ENCODE assay signal across 16 cellular contexts in the genomic region with DNA sequence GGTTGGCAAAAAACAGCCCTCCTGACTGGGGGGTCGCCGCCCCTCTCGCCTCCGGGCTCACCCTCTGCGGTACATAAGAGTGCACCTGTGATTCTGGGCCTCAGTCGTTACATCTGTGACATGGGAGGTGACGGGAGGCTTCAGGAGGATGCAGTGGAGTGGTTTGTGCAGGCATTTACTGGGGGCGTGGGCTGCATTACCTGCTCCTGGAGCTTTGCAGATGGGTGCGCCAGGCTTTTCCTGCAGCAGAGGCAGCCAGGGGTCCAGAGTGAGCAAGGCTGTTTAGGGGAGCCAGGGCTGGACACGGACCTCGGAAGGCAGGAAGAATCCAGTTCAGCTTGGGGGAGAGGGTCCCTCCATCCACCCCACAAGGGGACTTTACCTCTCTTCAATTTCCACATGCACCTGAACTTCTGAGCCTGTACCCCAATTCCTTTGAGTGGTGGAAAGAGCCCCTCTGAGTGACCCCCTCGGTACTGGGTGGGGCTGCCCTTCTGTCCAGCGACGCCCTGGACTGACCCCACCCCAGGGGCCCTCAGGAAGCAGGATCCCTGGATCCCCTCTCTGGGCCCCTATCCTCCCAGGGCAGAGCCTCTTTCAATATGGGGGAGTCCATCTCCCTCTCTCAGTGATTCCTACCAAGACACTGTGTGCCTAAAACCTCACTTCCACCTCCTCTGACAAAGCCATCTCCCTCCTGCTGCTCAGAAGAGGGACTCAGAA.
"Had no signal": no experiment of that assay in that cellular context is flagged by ENCODE, and none has a peak within 500 bp of the region (broad histone marks: within the 10 kb centered on the region; RNA-seq: fewer than 3 reads in every experiment).

No MANE protein-coding gene starts in this region.

- H3K36me3 ChIP-seq: breast epithelium, gastroesophageal sphincter, heart right ventricle, stomach had no signal

- H3K27me3 Mint-ChIP-seq: activated naive CD8-positive, alpha-beta T cell had no signal

- H3K27ac ChIP-seq: breast epithelium, gastroesophageal sphincter, heart right ventricle, psoas muscle, stomach, testis had no signal

- H3K27ac Mint-ChIP-seq: activated CD8-positive, alpha-beta T cell treated with anti-CD3 and anti-CD28 coated beads, Interleukin-2, amount 10 ng/mL, durations not matched to agents 7 days and 5 days; activated naive CD8-positive, alpha-beta T cell; nephron progenitor cell; T-helper 1 cell treated with Interleukin-12 subunit alpha and Interleukin-12 subunit beta and Interleukin-4 antibody, amounts not matched to agents 30 μg/mL and 1 μg/mL, for 36 hours had no signal

- H3K4me1 ChIP-seq: breast epithelium, gastroesophageal sphincter, heart right ventricle, psoas muscle, stomach, testis had no signal

- H3K4me3 ChIP-seq: breast epithelium, gastroesophageal sphincter, heart right ventricle, psoas muscle, stomach, testis had no signal

- H3K9me3 Mint-ChIP-seq: nephron progenitor cell; T-helper 1 cell treated with Interleukin-12 subunit alpha and Interleukin-12 subunit beta and Interleukin-4 antibody, amounts not matched to agents 30 μg/mL and 1 μg/mL, for 36 hours had no signal

- ATAC-seq: activated CD8-positive, alpha-beta T cell treated with anti-CD3 and anti-CD28 coated beads, Interleukin-2, amount 10 ng/mL, durations not matched to agents 7 days and 5 days; gastroesophageal sphincter; heart right ventricle; psoas muscle had no signal

- H3K4me3 Mint-ChIP-seq: activated CD8-positive, alpha-beta T cell treated with anti-CD3 and anti-CD28 coated beads, Interleukin-2, amount 10 ng/mL, durations not matched to agents 7 days and 5 days; activated naive CD8-positive, alpha-beta T cell; nephron progenitor cell; T-helper 1 cell treated with Interleukin-12 subunit alpha and Interleukin-12 subunit beta and Interleukin-4 antibody, amounts not matched to agents 30 μg/mL and 1 μg/mL, for 36 hours had no signal

- H3K27me3 ChIP-seq: breast epithelium, testis had no signal

- H3K36me3 Mint-ChIP-seq: activated naive CD8-positive, alpha-beta T cell had no signal

- DNase-seq: activated CD4-positive, alpha-beta T cell treated with anti-CD3 and anti-CD28 coated beads for 48 hours; activated CD8-positive, alpha-beta T cell treated with anti-CD3 and anti-CD28 coated beads, Interleukin-2, amount 10 ng/mL, durations not matched to agents 7 days and 5 days; anterior cingulate cortex; mesenchymal stem cell; nephron progenitor cell; SHP77 treated with DMSO at 0.1 percent for 48 hours; stimulated activated CD4-positive, alpha-beta T cell treated with anti-CD3 and anti-CD28 coated beads, Interleukin-12 subunit alpha, Interleukin-12 subunit beta, amount 100 ng/mL, for 4 hours; stimulated activated CD4-positive, alpha-beta T cell treated with anti-CD3 and anti-CD28 coated beads, Interleukin-2, amount 100 ng/mL, for 24 hours; stomach; testis had no signal

- H3K9me3 ChIP-seq: gastroesophageal sphincter, heart right ventricle, psoas muscle, stomach, testis had no signal
